ENCODE assay signal across 20 cellular contexts in the genomic region with DNA sequence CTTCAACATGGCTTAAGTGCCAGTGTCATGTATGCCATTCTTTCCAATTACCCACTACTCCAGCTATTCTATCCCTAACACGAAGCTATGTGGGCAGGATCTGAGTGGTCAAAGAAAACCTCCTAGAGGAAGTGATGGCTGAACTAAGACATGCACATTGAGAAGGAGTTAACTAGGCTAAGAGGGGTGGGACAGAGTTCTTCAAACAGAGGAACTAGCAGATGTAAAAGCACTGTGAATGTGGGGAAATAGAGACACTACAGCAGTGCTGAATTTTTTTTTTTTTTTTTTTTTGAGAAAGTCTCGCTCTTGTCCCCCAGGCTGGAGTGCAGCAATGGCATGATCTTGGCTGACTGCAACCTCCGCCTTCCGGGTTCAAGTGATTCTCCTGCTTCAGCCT. TPM values are rescaled to one million over a fixed set of nuclear protein-coding genes. Genes with fewer than 3 reads are reported as not detected.
"Had no signal": no experiment of that assay in that cellular context is flagged by ENCODE, and none has a peak within 500 bp of the region (broad histone marks: within the 10 kb centered on the region; RNA-seq: fewer than 3 reads in every experiment).

No MANE protein-coding gene starts in this region.

- H3K27me3 ChIP-seq: left lung, pancreas, upper lobe of right lung had no signal

- H3K9me3 Mint-ChIP-seq: activated naive CD4-positive, alpha-beta T cell treated with anti-CD3 and anti-CD28 coated beads for 36 hours; activated naive CD8-positive, alpha-beta T cell treated with anti-CD3 and anti-CD28 coated beads, Interleukin-2, amount 50 U/mL, for 24 hours; activated T-helper 2 cell treated with anti-CD3 and anti-CD28 coated beads, Interferon-gamma antibody, Interleukin-2, Interleukin-4, amounts not matched to agents 10 μg/mL and 5 μg/mL and 100 μg/mL, durations not matched to agents 14 hours and 24 hours and 36 hours; dendritic cell treated with granulocyte-macrophage colony-stimulating factor and Interleukin-4, amounts not matched to agents 40 ng/mL and 50 ng/mL, for 4 days; naive B cell had no signal

- H3K27ac ChIP-seq: left lung, pancreas, thoracic aorta, upper lobe of right lung had no signal

- FAIRE-seq: kidney, pancreas had no signal

- H3K4me3 Mint-ChIP-seq: activated naive CD4-positive, alpha-beta T cell treated with anti-CD3 and anti-CD28 coated beads for 36 hours; activated naive CD8-positive, alpha-beta T cell treated with anti-CD3 and anti-CD28 coated beads, Interleukin-2, amount 50 U/mL, for 24 hours; dendritic cell treated with granulocyte-macrophage colony-stimulating factor and Interleukin-4, amounts not matched to agents 40 ng/mL and 50 ng/mL, for 4 days; naive B cell had no signal

- H3K4me1 ChIP-seq: pancreas, upper lobe of right lung had no signal

- H3K4me3 ChIP-seq: left lung, pancreas, thoracic aorta, upper lobe of right lung had no signal

- H3K27ac Mint-ChIP-seq: activated naive CD4-positive, alpha-beta T cell treated with anti-CD3 and anti-CD28 coated beads for 36 hours; activated naive CD8-positive, alpha-beta T cell treated with anti-CD3 and anti-CD28 coated beads, Interleukin-2, amount 50 U/mL, for 24 hours; activated T-helper 2 cell treated with anti-CD3 and anti-CD28 coated beads, Interferon-gamma antibody, Interleukin-2, Interleukin-4, amounts not matched to agents 10 μg/mL and 5 μg/mL and 100 μg/mL, durations not matched to agents 14 hours and 24 hours and 36 hours; dendritic cell treated with granulocyte-macrophage colony-stimulating factor and Interleukin-4, amounts not matched to agents 40 ng/mL and 50 ng/mL, for 4 days had no signal

- H3K9me3 ChIP-seq: left lung, pancreas, thoracic aorta, upper lobe of right lung had no signal

- DNase-seq: activated naive CD4-positive, alpha-beta T cell treated with anti-CD3 and anti-CD28 coated beads for 36 hours; activated naive CD8-positive, alpha-beta T cell treated with anti-CD3 and anti-CD28 coated beads, Interleukin-2, amount 50 U/mL, for 24 hours; activated T-cell treated with anti-CD3 and anti-CD28 coated beads, Interleukin-2, amount 50 U/mL, for 1 hour; aorta; effector memory CD4-positive, alpha-beta T cell; foreskin fibroblast; hippocampal formation; kidney; left lung; mammary epithelial cell; naive B cell; pancreas; stimulated activated CD4-positive, alpha-beta T cell treated with anti-CD3 and anti-CD28 coated beads, Interleukin-1b, Interleukin-23, amount 100 ng/mL, for 48 hours; upper lobe of right lung had no signal

- H3K36me3 Mint-ChIP-seq: naive B cell had no signal

- H3K36me3 ChIP-seq: left lung, pancreas, thoracic aorta, upper lobe of right lung had no signal

- H3K27me3 Mint-ChIP-seq: activated naive CD8-positive, alpha-beta T cell treated with anti-CD3 and anti-CD28 coated beads, Interleukin-2, amount 50 U/mL, for 24 hours; dendritic cell treated with granulocyte-macrophage colony-stimulating factor and Interleukin-4, amounts not matched to agents 40 ng/mL and 50 ng/mL, for 4 days; naive B cell had no signal

- ATAC-seq: activated CD4-positive, CD25-positive, alpha-beta regulatory T cell treated with anti-CD3 and anti-CD28 coated beads, Interleukin-2, amount 50 U/mL, for 24 hours; activated naive CD8-positive, alpha-beta T cell treated with anti-CD3 and anti-CD28 coated beads, Interleukin-2, amount 50 U/mL, for 24 hours; left lung; pancreas; upper lobe of right lung had no signal

RNA-seq across cellular contexts. Expression of a gene that starts 6.2 kb away (rescaled TPM):
- total RNA-seq: activated naive CD4-positive, alpha-beta T cell treated with anti-CD3 and anti-CD28 coated beads for 36 hours; activated T-helper 2 cell treated with anti-CD3 and anti-CD28 coated beads, Interferon-gamma antibody, Interleukin-2, Interleukin-4, amounts not matched to agents 10 μg/mL and 5 μg/mL and 100 μg/mL, durations not matched to agents 14 hours and 24 hours and 36 hours had no signal
- polyA plus RNA-seq: mammary epithelial cell had no signal

RNA-seq across cellular contexts. Expression of a gene that starts 31.6 kb away (rescaled TPM):
- total RNA-seq: activated naive CD4-positive, alpha-beta T cell treated with anti-CD3 and anti-CD28 coated beads for 36 hours; activated T-helper 2 cell treated with anti-CD3 and anti-CD28 coated beads, Interferon-gamma antibody, Interleukin-2, Interleukin-4, amounts not matched to agents 10 μg/mL and 5 μg/mL and 100 μg/mL, durations not matched to agents 14 hours and 24 hours and 36 hours; cerebellum; mammary epithelial cell; mononuclear cell; thoracic aorta had no signal
- polyA plus RNA-seq: aorta, mammary epithelial cell had no signal
